Comparison of ENCODE assay signal across 16 cellular contexts in genomic region chr20:63186084-63186483, GRCh38. TPM values are rescaled to one million over a fixed set of nuclear protein-coding genes. Genes with fewer than 3 reads are reported as not detected.
DNase-seq lines count a peak whose midpoint lies in the region; FAIRE-seq and TF ChIP-seq lines count a peak whose summit lies in the region.
"Had no signal": no experiment of that assay in that cellular context is flagged by ENCODE, and none has a peak within 500 bp of the region (broad histone marks: within the 10 kb centered on the region; RNA-seq: fewer than 3 reads in every experiment).

No MANE protein-coding gene starts in this region.

- peaks cover 4% of the 10 kb centered on the region for H4K20me1 ChIP-seq in neural cell (ENCODE audit: insufficient read depth)

- no peak overlapping the region for H3K18ac ChIP-seq in trophoblast cell (ENCODE audit: low read length)

- no peak overlapping the region for H4K12ac ChIP-seq in trophoblast cell (ENCODE audit: low read depth, low read length)

- no peak for TF ChIP-seq RAD21 in neural cell (conservative IDR thresholded peaks at IDR 0.05)

- H3K4ac ChIP-seq in trophoblast cell (ENCODE audit: low read depth, low read length): no peak overlapping the region

- H3K4me2 ChIP-seq in neural cell (ENCODE audit: low read length) (no peak overlapping the region), trophoblast cell (ENCODE audit: low read length) (no peak overlapping the region)
- H3K4me2 ChIP-seq: GM23338 had no signal

- no peaks in the 10 kb centered on the region for H3K4me1 ChIP-seq in trophoblast cell (ENCODE audit: control insufficient read depth in 1 of 2, insufficient read depth in 2 of 2, low read length in 2 of 2)

- TF ChIP-seq CTCF in neural cell (IDR thresholded peaks at IDR 0.05; ENCODE audit: poor library complexity, severe bottlenecking): no peak

- FAIRE-seq in HTR-8/SVneo (lab: Jason Lieb, UNC): peak; percentile 100
- FAIRE-seq: GM18507 had no signal

- no peaks in the 10 kb centered on the region for H3K27me3 ChIP-seq in neural cell (ENCODE audit: insufficient read depth, low read depth, low read length)
- H3K27me3 ChIP-seq in trophoblast cell (ENCODE audit: insufficient read depth, low read length): no peaks in the 10 kb centered on the region

- TF ChIP-seq EP300 in neural cell (conservative IDR thresholded peaks at IDR 0.05; ENCODE audit: poor library complexity, severe bottlenecking): no peak

- no peak for DNase-seq in HTR-8/SVneo (ENCODE audit: insufficient read length, low spot score)
- no peak for DNase-seq in trophoblast cell
- no peak for DNase-seq in NCI-H446 (lab: John Stamatoyannopoulos, UW)
- no peak for DNase-seq in activated T-cell treated with anti-CD3 and anti-CD28 coated beads for 4 hours
- no peak for DNase-seq in activated CD4-positive, alpha-beta T cell treated with anti-CD3 and anti-CD28 coated beads for 1 hour
- DNase-seq: C1 segment of cervical spinal cord; CD4-positive, alpha-beta memory T cell; COR-L47; DMS53; DMS79 treated with DMSO at 0.1 percent for 48 hours; GF-D8; H9 had no signal

- H3K14ac ChIP-seq in trophoblast cell (ENCODE audit: low read length): no peak overlapping the region

- H2BK12ac ChIP-seq in trophoblast cell (ENCODE audit: low read length): no peak overlapping the region

- H3K9ac ChIP-seq in neural cell (ENCODE audit: low read length) (no peak overlapping the region), trophoblast cell (ENCODE audit: low read length) (no peak overlapping the region)

- H2AFZ ChIP-seq in neural cell (ENCODE audit: low read depth, low read length) (no peak overlapping the region), trophoblast cell (ENCODE audit: insufficient read depth, low read length, poor library complexity) (no peak overlapping the region)
- H2AFZ ChIP-seq: GM23338 had no signal

- no peaks in the 10 kb centered on the region for H3F3A ChIP-seq in neural cell (ENCODE audit: insufficient read depth, low read length, poor library complexity, severe bottlenecking)

- no peaks in the 10 kb centered on the region for H3K79me1 ChIP-seq in trophoblast cell (ENCODE audit: low read length)

- WGBS in trophoblast cell (ENCODE audit: extremely low coverage, insufficient coverage, insufficient read length): no CpG with 5 or more reads among the region's 8 CpGs

- no peak overlapping the region for H3K27ac ChIP-seq in neural cell (ENCODE audit: low read length)
- no peak overlapping the region for H3K27ac ChIP-seq in trophoblast cell (ENCODE audit: low read depth, low read length)

- no peak overlapping the region for H3K4me3 ChIP-seq in neural cell (ENCODE audit: low read length)
- H3K4me3 ChIP-seq in trophoblast cell (ENCODE audit: low read depth, low read length): peak overlapping the region; percentile 20
- H3K4me3 ChIP-seq: GM23338 had no signal

- no peak overlapping the region for H2BK5ac ChIP-seq in trophoblast cell (ENCODE audit: low read depth, low read length, poor library complexity)

- H3K23ac ChIP-seq in trophoblast cell (ENCODE audit: low read length): no peak overlapping the region

- no peak overlapping the region for H2AK5ac ChIP-seq in trophoblast cell (ENCODE audit: low read length)

- no peaks in the 10 kb centered on the region for H3K9me2 ChIP-seq in neural cell (ENCODE audit: insufficient read depth, low read length)

- H2BK120ac ChIP-seq in trophoblast cell (ENCODE audit: insufficient read depth, low read length, poor library complexity): no peak overlapping the region

- H4K91ac ChIP-seq in trophoblast cell (ENCODE audit: low read depth, low read length): no peak overlapping the region

- no peak overlapping the region for H4K8ac ChIP-seq in trophoblast cell (ENCODE audit: low read depth, low read length)

- H3K9me3 ChIP-seq in neural cell (ENCODE audit: low read length) (no peaks in the 10 kb centered on the region), trophoblast cell (ENCODE audit: insufficient read depth, low read depth, low read length) (peaks cover 17% of the 10 kb centered on the region)

- H3K36me3 ChIP-seq in neural cell (ENCODE audit: insufficient read depth, low read length): no peaks in the 10 kb centered on the region
- no peaks in the 10 kb centered on the region for H3K36me3 ChIP-seq in trophoblast cell (ENCODE audit: control insufficient read depth in 1 of 2, insufficient read depth in 2 of 2, low read length in 2 of 2)

- H3K79me2 ChIP-seq in neural cell (replicated peaks; ENCODE audit: insufficient read depth, low read length): no peaks in the 10 kb centered on the region
- H3K79me2 ChIP-seq in trophoblast cell (ENCODE audit: control insufficient read depth, insufficient read depth, low read length, poor library complexity): no peaks in the 10 kb centered on the region

TF ChIP-seq in neural cell, 6 proteins besides CTCF, POLR2A, EP300 and RAD21:
- TF ChIP-seq EZH2 (IDR thresholded peaks at IDR 0.05; ENCODE audit: borderline replicate concordance, insufficient read depth, low read length, poor library complexity, severe bottlenecking): no peak
- TF ChIP-seq POLR2AphosphoS5 (IDR thresholded peaks at IDR 0.05): peak; percentile 14
- no peak for TF ChIP-seq SMC3 (conservative IDR thresholded peaks at IDR 0.05; ENCODE audit: poor library complexity)
TF ChIP-seq in neural cell: peak in this region for 1.

RNA-seq across cellular contexts. Expression of gene YTHDF1, which starts 29.8 kb away (rescaled TPM):
- 36.9 and 38.2 TPM in 2 replicates for polyA plus RNA-seq in neural cell
- polyA minus RNA-seq in neural cell: 30.9 and 33.9 TPM in 2 replicates
- polyA plus RNA-seq in trophoblast cell (2013): 89.1 and 94.0 TPM in 2 replicates

RNA-seq across cellular contexts. Expression of gene BIRC7, which starts 49.6 kb away (rescaled TPM):
- not detected in 2 replicates for polyA plus RNA-seq in neural cell
- polyA minus RNA-seq in neural cell: not detected in 2 replicates
- 12.8 and 14.9 TPM in 2 replicates for polyA plus RNA-seq in trophoblast cell (2013)
- polyA plus RNA-seq: BJ; CD4-positive, alpha-beta memory T cell had no signal
